Comparison of ENCODE assay signal across 8 cellular contexts in the genomic region with DNA sequence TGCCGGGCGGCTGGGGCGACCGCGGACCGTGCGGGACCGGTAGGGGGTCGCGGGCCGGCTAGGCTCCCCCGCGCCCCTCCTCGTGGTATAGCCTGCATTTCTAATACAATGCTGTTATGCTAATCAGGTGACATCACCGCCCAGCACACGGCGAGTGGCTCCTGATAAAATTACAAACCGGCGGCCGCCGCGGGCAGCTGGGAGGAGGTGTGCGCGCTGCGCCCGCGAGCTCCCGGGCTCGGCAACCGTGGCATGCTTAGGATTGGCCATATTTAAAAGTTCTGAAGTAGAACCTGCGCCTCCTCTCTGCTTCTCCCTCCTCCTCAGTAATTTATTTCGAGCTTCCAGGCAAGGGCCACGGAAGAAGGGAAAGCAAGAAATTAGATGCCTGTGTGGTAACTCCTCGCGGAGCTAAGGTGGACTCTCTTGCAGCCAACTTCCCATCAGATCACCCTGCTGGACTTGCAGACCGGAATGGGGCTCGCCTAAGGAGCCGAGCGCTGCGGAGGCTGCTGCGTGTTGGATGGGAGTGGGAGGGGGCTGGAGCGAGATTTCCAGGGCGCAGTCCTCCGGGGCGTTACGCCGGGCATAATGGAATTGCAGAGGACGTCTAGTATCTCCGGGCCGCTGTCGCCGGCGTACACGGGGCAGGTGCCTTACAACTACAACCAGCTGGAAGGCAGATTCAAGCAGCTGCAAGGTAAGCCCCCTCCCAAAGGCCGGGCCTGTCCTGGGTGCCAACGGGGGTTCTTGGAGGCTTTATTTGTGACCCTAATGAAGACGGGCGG.
DNase-seq lines count a peak whose midpoint lies in the region; ATAC-seq and TF ChIP-seq lines count a peak whose summit lies in the region.

No MANE protein-coding gene starts in this region.

- H3K27me3 ChIP-seq in Caco-2 (replicated peaks; ENCODE audit: control insufficient read depth, insufficient read depth, low read length) (no peaks in the 10 kb centered on the region), HL-60 (ENCODE audit: insufficient read depth, poor library complexity, severe bottlenecking) (no peaks in the 10 kb centered on the region), PC-3 (ENCODE audit: low read length) (no peaks in the 10 kb centered on the region), neutrophil (no peaks in the 10 kb centered on the region), uterus (no peaks in the 10 kb centered on the region)

- POLR2A ChIA-PET in Caco-2 (lab: Charles Lee), result interaction anchor here (0.6 to 3.3 kb wide), 6 partner anchors 7 to 492 kb away, joined by 3 to 20 read pairs (median 4); a partner anchor contains a TSS
- POLR2A ChIA-PET in PC-3 (lab: Charles Lee; ENCODE audit: unreplicated experiment), result interaction anchor here (0.7 to 1.0 kb wide), 4 partner anchors 12 to 94 kb away, joined by 3 to 5 read pairs (median 4); no protein-coding TSS in a partner anchor

- DNase-seq in Caco-2 (peak; percentile 80), HL-60 (ENCODE audit: low read depth in 1 of 2, low spot score in 1 of 2) (peak; percentile 47 to 85), PC-3 (peak; percentile 74), fibroblast of villous mesenchyme (ENCODE audit: low read depth) (peak; percentile 79), uterus (peak; percentile 49 to 56)
- peak; percentile 69 for DNase-seq in activated T-helper 2 cell treated with anti-CD3 and anti-CD28 coated beads, Interferon-gamma antibody, Interleukin-2, Interleukin-4, amounts not matched to agents 10 μg/mL and 5 μg/mL and 100 μg/mL, durations not matched to agents 14 hours and 24 hours and 36 hours (ENCODE audit: low spot score)

- H3K4me1 Mint-ChIP-seq in Caco-2 (ENCODE audit: low read depth, unreplicated experiment), result peaks cover 52% of the 10 kb centered on the region
- peaks cover 51% of the 10 kb centered on the region for H3K4me1 Mint-ChIP-seq in activated T-helper 2 cell treated with anti-CD3 and anti-CD28 coated beads, Interferon-gamma antibody, Interleukin-2, Interleukin-4, amounts not matched to agents 10 μg/mL and 5 μg/mL and 100 μg/mL, durations not matched to agents 14 hours and 24 hours and 36 hours (ENCODE audit: low read depth)

- H3K9me3 ChIP-seq in Caco-2, result no peaks in the 10 kb centered on the region
- H3K9me3 ChIP-seq in PC-3 (ENCODE audit: low read length), result no peaks in the 10 kb centered on the region
- H3K9me3 ChIP-seq in neutrophil, result no peaks in the 10 kb centered on the region
- no peaks in the 10 kb centered on the region for H3K9me3 ChIP-seq in uterus

- H3K4me3 Mint-ChIP-seq in Caco-2 (ENCODE audit: unreplicated experiment), result peak overlapping the region; percentile 87
- peak overlapping the region; percentile 90 for H3K4me3 Mint-ChIP-seq in activated T-helper 2 cell treated with anti-CD3 and anti-CD28 coated beads, Interferon-gamma antibody, Interleukin-2, Interleukin-4, amounts not matched to agents 10 μg/mL and 5 μg/mL and 100 μg/mL, durations not matched to agents 14 hours and 24 hours and 36 hours (ENCODE audit: low read depth)

- no peaks in the 10 kb centered on the region for H3K27me3 Mint-ChIP-seq in Caco-2 (ENCODE audit: insufficient read depth, unreplicated experiment)
- no peaks in the 10 kb centered on the region for H3K27me3 Mint-ChIP-seq in activated T-helper 2 cell treated with anti-CD3 and anti-CD28 coated beads, Interferon-gamma antibody, Interleukin-2, Interleukin-4, amounts not matched to agents 10 μg/mL and 5 μg/mL and 100 μg/mL, durations not matched to agents 14 hours and 24 hours and 36 hours (ENCODE audit: low read depth)

- H2AFZ ChIP-seq in PC-3 (ENCODE audit: low read length), result peak overlapping the region; percentile 81

- intact Hi-C loops in Caco-2 (cut with micrococcal nuclease; ENCODE audit: unreplicated experiment), result loop anchor here (1.0 kb wide), 3 partner anchors 16 to 36 kb away; no protein-coding TSS in a partner anchor
- intact Hi-C loops in PC-3 (cut with micrococcal nuclease), result loop anchor here (1.0 to 2.0 kb wide), 3 partner anchors 13 to 56 kb away; no protein-coding TSS in a partner anchor
- intact Hi-C loops in activated T-helper 2 cell treated with anti-CD3 and anti-CD28 coated beads, Interferon-gamma antibody, Interleukin-2, Interleukin-4, amounts not matched to agents 10 μg/mL and 5 μg/mL and 100 μg/mL, durations not matched to agents 14 hours and 24 hours and 36 hours (cut with micrococcal nuclease), result loop anchor here (2.0 to 5.0 kb wide), 3 partner anchors 28 to 38 kb away; no protein-coding TSS in a partner anchor
- intact Hi-C loops in uterus (cut with DNase I; ENCODE audit: low total_unique reads), result no loop called here

- no peaks in the 10 kb centered on the region; the same call in 1 of the 2 replicates for H3K36me3 ChIP-seq in Caco-2 (ENCODE audit: control insufficient read depth, insufficient read depth, low read length)
- no peaks in the 10 kb centered on the region for H3K36me3 ChIP-seq in PC-3 (ENCODE audit: low read depth, low read length)
- H3K36me3 ChIP-seq in neutrophil, result no peaks in the 10 kb centered on the region
- no peaks in the 10 kb centered on the region for H3K36me3 ChIP-seq in uterus

- H3K36me3 Mint-ChIP-seq in Caco-2 (ENCODE audit: insufficient read depth, unreplicated experiment), result peaks cover 65% of the 10 kb centered on the region
- H3K36me3 Mint-ChIP-seq in activated T-helper 2 cell treated with anti-CD3 and anti-CD28 coated beads, Interferon-gamma antibody, Interleukin-2, Interleukin-4, amounts not matched to agents 10 μg/mL and 5 μg/mL and 100 μg/mL, durations not matched to agents 14 hours and 24 hours and 36 hours (ENCODE audit: low read depth), result peaks cover 8% of the 10 kb centered on the region

- H3K4me1 ChIP-seq in Caco-2, result peaks cover 42% of the 10 kb centered on the region
- H3K4me1 ChIP-seq in PC-3 (ENCODE audit: insufficient read depth, low read length), result peaks cover 37% of the 10 kb centered on the region
- H3K4me1 ChIP-seq in neutrophil (ENCODE audit: control insufficient read depth in 1 of 2, insufficient read depth in 1 of 2, low read depth in 1 of 2, low read length in 1 of 2), result peaks cover 33 to 41% of the 10 kb centered on the region in 2 experiments
- H3K4me1 ChIP-seq in uterus, result peaks cover 11 to 23% of the 10 kb centered on the region in 2 donors

- peak overlapping the region; percentile 90 for H3K4me2 ChIP-seq in PC-3 (ENCODE audit: low read length)

- H3K79me2 ChIP-seq in PC-3 (ENCODE audit: low read length), result peaks cover 67% of the 10 kb centered on the region

- ATAC-seq in GM19468 (IDR thresholded peaks at IDR 0.05; ENCODE audit: extremely low read depth, unreplicated experiment) (peak; percentile 24), PC-3 (peak; percentile 61)

- no peak for TF ChIP-seq POLR2A in uterus (IDR thresholded peaks at IDR 0.05)

- H4K20me1 ChIP-seq in PC-3 (ENCODE audit: low read length), result peaks cover 15% of the 10 kb centered on the region; the same call in 1 of the 2 replicates

- peak overlapping the region; percentile 73 for H3K27ac Mint-ChIP-seq in Caco-2 (ENCODE audit: unreplicated experiment)
- peak overlapping the region; percentile 73 for H3K27ac Mint-ChIP-seq in activated T-helper 2 cell treated with anti-CD3 and anti-CD28 coated beads, Interferon-gamma antibody, Interleukin-2, Interleukin-4, amounts not matched to agents 10 μg/mL and 5 μg/mL and 100 μg/mL, durations not matched to agents 14 hours and 24 hours and 36 hours

- H3K9me3 Mint-ChIP-seq in Caco-2 (ENCODE audit: unreplicated experiment), result no peaks in the 10 kb centered on the region
- H3K9me3 Mint-ChIP-seq in activated T-helper 2 cell treated with anti-CD3 and anti-CD28 coated beads, Interferon-gamma antibody, Interleukin-2, Interleukin-4, amounts not matched to agents 10 μg/mL and 5 μg/mL and 100 μg/mL, durations not matched to agents 14 hours and 24 hours and 36 hours, result no peaks in the 10 kb centered on the region

- peak overlapping the region; percentile 84 for H3K4me3 ChIP-seq in Caco-2 (ENCODE audit: low read depth, low read length)
- H3K4me3 ChIP-seq in HL-60 (replicated peaks; ENCODE audit: insufficient read depth, low read length), result peak overlapping the region; percentile 63
- peak overlapping the region; percentile 78 for H3K4me3 ChIP-seq in PC-3 (ENCODE audit: low read length)
- H3K4me3 ChIP-seq in fibroblast of villous mesenchyme (ENCODE audit: low read depth, low read length), result peak overlapping the region; percentile 75
- peak overlapping the region; percentile 74 to 76 for H3K4me3 ChIP-seq in neutrophil (ENCODE audit: low read depth in 1 of 2, low read length in 1 of 2)
- H3K4me3 ChIP-seq in uterus, result peak overlapping the region; percentile 24 to 54

- CTCF ChIA-PET in Caco-2 (lab: Charles Lee), result interaction anchor here (0.6 to 2.1 kb wide), 6 partner anchors 14 to 382 kb away, joined by 3 to 10 read pairs (median 4); no protein-coding TSS in a partner anchor
- CTCF ChIA-PET in PC-3 (lab: Charles Lee), result interaction anchor here (0.5 kb wide), 1 partner anchor 55 kb away, joined by 3 read pairs; no protein-coding TSS in a partner anchor

- no peaks in the 10 kb centered on the region for H3F3A ChIP-seq in PC-3 (ENCODE audit: low read length, unreplicated experiment)

- peak overlapping the region; percentile 93 for H3K9ac ChIP-seq in PC-3 (ENCODE audit: low read length)

- no TSS peak for BruUV-seq in Caco-2 (replicated peaks; lab: Mats Ljungman, UMichigan)
- TSS peak; percentile 49 for BruUV-seq in PC-3 (replicated peaks; lab: Mats Ljungman, UMichigan)

- TF ChIP-seq CTCF in Caco-2 (IDR thresholded peaks at IDR 0.05; ENCODE audit: insufficient read depth in 1 of 2, low read depth in 1 of 2, low read length in 1 of 2, severe bottlenecking in 1 of 2, unreplicated experiment in 1 of 2) (no peak), HL-60 (IDR thresholded peaks at IDR 0.05; ENCODE audit: insufficient read depth, low read length) (no peak), PC-3 (conservative IDR thresholded peaks at IDR 0.05; ENCODE audit: low read depth, low read length) (no peak), fibroblast of villous mesenchyme (IDR thresholded peaks at IDR 0.05; ENCODE audit: insufficient read depth, low read depth, low read length) (no peak), neutrophil (IDR thresholded peaks at IDR 0.05) (no peak), uterus (IDR thresholded peaks at IDR 0.05) (no peak)

- no peaks in the 10 kb centered on the region for H3K9me2 ChIP-seq in PC-3 (replicated peaks; ENCODE audit: low read length)

- peak overlapping the region; percentile 89 for H3K27ac ChIP-seq in HL-60 (replicated peaks)
- H3K27ac ChIP-seq in PC-3 (ENCODE audit: low read length), result peak overlapping the region; percentile 96
- peak overlapping the region; percentile 87 for H3K27ac ChIP-seq in neutrophil
- peak overlapping the region; percentile 91 to 92 for H3K27ac ChIP-seq in uterus

Comparison
In these comparisons a context has a peak if more than half of its experiments do, and no peak if none do; other contexts are left out.
1. Peak in every context shown above with its lines: DNase-seq, ATAC-seq, H3K4me3 ChIP-seq and H3K27ac ChIP-seq.